In genomic region chr5:168315416-168315990, GRCh38 we compare ENCODE assay signal across 13 cellular contexts. TPM values are rescaled to one million over a fixed set of nuclear protein-coding genes. Genes with fewer than 3 reads are reported as not detected.
DNase-seq lines count a peak whose midpoint lies in the region; ATAC-seq, FAIRE-seq and TF ChIP-seq lines count a peak whose summit lies in the region.
"Had no signal": no experiment of that assay in that cellular context is flagged by ENCODE, and none has a peak within 500 bp of the region (broad histone marks: within the 10 kb centered on the region; RNA-seq: fewer than 3 reads in every experiment).

No MANE protein-coding gene starts in this region.

- in situ Hi-C loops in transverse colon (cut with MboI; ENCODE audit: low pct_ligation_motif_present in 1 of 4, low pct_unique_long_range_greater_than_20kb in 1 of 4, low sequenced_read_pairs in 3 of 4), result no loop called here

- no peak for TF ChIP-seq CTCF in PC-3 (conservative IDR thresholded peaks at IDR 0.05; ENCODE audit: low read depth, low read length)
- TF ChIP-seq CTCF in endodermal cell (conservative IDR thresholded peaks at IDR 0.05), result no peak
- TF ChIP-seq CTCF in transverse colon (IDR thresholded peaks at IDR 0.05), result peak in 1 of 5 experiments; percentile 5
- TF ChIP-seq CTCF in D721Med (IDR thresholded peaks at IDR 0.05; ENCODE audit: insufficient read depth, missing control alignments), result no peak

- no peak overlapping the region for H2AFZ ChIP-seq in PC-3 (ENCODE audit: low read length)

- peaks cover 88% of the 10 kb centered on the region for H3K79me2 ChIP-seq in PC-3 (ENCODE audit: low read length)

- H3K4me3 ChIP-seq in PC-3 (ENCODE audit: low read length), result peak overlapping the region; percentile 22; the same call in 1 of the 2 replicates
- no peak overlapping the region for H3K4me3 ChIP-seq in endodermal cell (ENCODE audit: low read length)
- H3K4me3 ChIP-seq in mucosa of stomach (ENCODE audit: low read length), result no peak overlapping the region
- no peak overlapping the region for H3K4me3 ChIP-seq in transverse colon

- peaks cover 4% of the 10 kb centered on the region for H3F3A ChIP-seq in PC-3 (ENCODE audit: low read length, unreplicated experiment)

- no peak for TF ChIP-seq POLR2A in transverse colon (IDR thresholded peaks at IDR 0.05)

- H3K4me1 ChIP-seq in PC-3 (ENCODE audit: insufficient read depth, low read length) (peaks cover 64% of the 10 kb centered on the region), endodermal cell (ENCODE audit: control insufficient read depth, insufficient read depth, low read length) (peaks cover 12% of the 10 kb centered on the region), mucosa of stomach (ENCODE audit: control insufficient read depth, insufficient read depth, low read length) (peaks cover 54% of the 10 kb centered on the region), transverse colon (peaks cover 5 to 36% (median 27%) of the 10 kb centered on the region in 4 donors)

- no peaks in the 10 kb centered on the region for H3K27me3 Mint-ChIP-seq in endodermal cell (ENCODE audit: insufficient read depth)
- H3K27me3 Mint-ChIP-seq: activated naive CD4-positive, alpha-beta T cell treated with anti-CD3 and anti-CD28 coated beads, Interleukin-2, amount 10 ng/mL, durations not matched to agents 7 days and 5 days had no signal

- H3K36me3 Mint-ChIP-seq in endodermal cell (ENCODE audit: low read depth), result no peaks in the 10 kb centered on the region
- H3K36me3 Mint-ChIP-seq: activated naive CD4-positive, alpha-beta T cell treated with anti-CD3 and anti-CD28 coated beads, Interleukin-2, amount 10 ng/mL, durations not matched to agents 7 days and 5 days; naive thymus-derived CD4-positive, alpha-beta T cell had no signal

- H3K27me3 ChIP-seq in PC-3 (ENCODE audit: low read length), result no peaks in the 10 kb centered on the region
- no peaks in the 10 kb centered on the region for H3K27me3 ChIP-seq in endodermal cell (ENCODE audit: control insufficient read depth, insufficient read depth, low read length, poor library complexity, severe bottlenecking)
- H3K27me3 ChIP-seq in mucosa of stomach (ENCODE audit: control insufficient read depth, insufficient read depth, low read length), result no peaks in the 10 kb centered on the region
- H3K27me3 ChIP-seq in transverse colon, result no peaks in the 10 kb centered on the region

- TF ChIP-seq EP300 in transverse colon (IDR thresholded peaks at IDR 0.05; ENCODE audit: low read depth), result no peak

- no peak for ATAC-seq in PC-3
- ATAC-seq: naive thymus-derived CD4-positive, alpha-beta T cell had no signal

- peaks cover 14% of the 10 kb centered on the region for H3K4me1 Mint-ChIP-seq in endodermal cell
- H3K4me1 Mint-ChIP-seq: activated naive CD4-positive, alpha-beta T cell treated with anti-CD3 and anti-CD28 coated beads, Interleukin-2, amount 10 ng/mL, durations not matched to agents 7 days and 5 days; naive thymus-derived CD4-positive, alpha-beta T cell had no signal

- H4K20me1 ChIP-seq in PC-3 (ENCODE audit: low read length), result no peaks in the 10 kb centered on the region

- no peak for FAIRE-seq in D721Med (lab: Jason Lieb, UNC)
- FAIRE-seq: TTC549 had no signal

- H3K27ac ChIP-seq in PC-3 (ENCODE audit: low read length) (peak overlapping the region; percentile 87), endodermal cell (ENCODE audit: low read depth, low read length) (peak overlapping the region; percentile 59), transverse colon (peak overlapping the region; percentile 68 to 76 (median 75))

- no peaks in the 10 kb centered on the region for H3K9me3 Mint-ChIP-seq in endodermal cell
- H3K9me3 Mint-ChIP-seq: activated naive CD4-positive, alpha-beta T cell treated with anti-CD3 and anti-CD28 coated beads, Interleukin-2, amount 10 ng/mL, durations not matched to agents 7 days and 5 days; naive thymus-derived CD4-positive, alpha-beta T cell had no signal

- H3K4me2 ChIP-seq in PC-3 (ENCODE audit: low read length), result peak overlapping the region; percentile 75

- intact Hi-C loops in PC-3 (cut with micrococcal nuclease), result loop anchor here (2.0 kb wide), 1 partner anchor 21 kb away; no protein-coding TSS in a partner anchor
- intact Hi-C loops in transverse colon (cut with DNase I; ENCODE audit: low total_unique reads), result no loop called here
- intact Hi-C loops in cardiac septum (cut with DNase I), result no loop called here

- H3K4me3 Mint-ChIP-seq in endodermal cell, result no peak overlapping the region
- H3K4me3 Mint-ChIP-seq: activated naive CD4-positive, alpha-beta T cell treated with anti-CD3 and anti-CD28 coated beads, Interleukin-2, amount 10 ng/mL, durations not matched to agents 7 days and 5 days; naive thymus-derived CD4-positive, alpha-beta T cell had no signal

- BruUV-seq in PC-3 (replicated peaks; lab: Mats Ljungman, UMichigan), result no TSS peak

- CTCF ChIA-PET in PC-3 (lab: Charles Lee), result interaction anchor here (0.7 to 1.1 kb wide), 2 partner anchors 10 to 20 kb away, joined by 3 to 5 read pairs; no protein-coding TSS in a partner anchor

- H3K9ac ChIP-seq in PC-3 (ENCODE audit: low read length), result peak overlapping the region; percentile 56
- no peak overlapping the region for H3K9ac ChIP-seq in endodermal cell (ENCODE audit: extremely low read depth, low read length, poor library complexity, severe bottlenecking)
- H3K9ac ChIP-seq in mucosa of stomach (ENCODE audit: low read length), result peak overlapping the region; percentile 62

- DNase-seq in PC-3, result no peak
- DNase-seq in endodermal cell, result peak; percentile 42
- DNase-seq in transverse colon, result no peak
- DNase-seq in T-helper 1 cell, result no peak
- DNase-seq in cardiac septum (ENCODE audit: low spot score), result no peak
- DNase-seq in D721Med (ENCODE audit: insufficient read length, low spot score), result no peak
- DNase-seq in SK-N-DZ (ENCODE audit: low spot score), result no peak
- DNase-seq: activated CD8-positive, alpha-beta memory T cell treated with anti-CD3 and anti-CD28 coated beads for 24 hours; activated naive CD4-positive, alpha-beta T cell treated with anti-CD3 and anti-CD28 coated beads, Interleukin-2, amount 10 ng/mL, durations not matched to agents 7 days and 5 days; naive thymus-derived CD4-positive, alpha-beta T cell; NCI-H446 had no signal

- H3K36me3 ChIP-seq in PC-3 (ENCODE audit: low read depth, low read length), result no peaks in the 10 kb centered on the region
- no peaks in the 10 kb centered on the region for H3K36me3 ChIP-seq in endodermal cell (ENCODE audit: control insufficient read depth, insufficient read depth, low read length)
- H3K36me3 ChIP-seq in mucosa of stomach (ENCODE audit: control insufficient read depth, insufficient read depth, low read length), result no peaks in the 10 kb centered on the region
- no peaks in the 10 kb centered on the region for H3K36me3 ChIP-seq in transverse colon

- no peak overlapping the region for H3K27ac Mint-ChIP-seq in endodermal cell
- H3K27ac Mint-ChIP-seq: activated naive CD4-positive, alpha-beta T cell treated with anti-CD3 and anti-CD28 coated beads, Interleukin-2, amount 10 ng/mL, durations not matched to agents 7 days and 5 days; naive thymus-derived CD4-positive, alpha-beta T cell had no signal

- WGBS in endodermal cell (ENCODE audit: insufficient coverage in 1 of 2, insufficient read length in 1 of 2), 2 experiments, result 78 to 89% methylated on average over 9 to 10 of the region's 10 CpGs
- WGBS in transverse colon (ENCODE audit: low coverage in 1 of 2), 2 donors, result 36 to 72% methylated on average over 3 to 10 of the region's 10 CpGs

- H3K9me2 ChIP-seq in PC-3 (replicated peaks; ENCODE audit: low read length), result no peaks in the 10 kb centered on the region

- H3K9me3 ChIP-seq in PC-3 (ENCODE audit: low read length) (no peaks in the 10 kb centered on the region), endodermal cell (ENCODE audit: control insufficient read depth, low read length) (no peaks in the 10 kb centered on the region), mucosa of stomach (ENCODE audit: control insufficient read depth, low read length) (no peaks in the 10 kb centered on the region), transverse colon (no peaks in the 10 kb centered on the region)

- POLR2A ChIA-PET in PC-3 (lab: Charles Lee; ENCODE audit: unreplicated experiment), result no interaction called here

RNA-seq across cellular contexts. Expression of gene WWC1, which starts 24.1 kb away (rescaled TPM):
- total RNA-seq in PC-3 (2014; rRNA removed) (31.8 and 44.2 TPM in 2 replicates), endodermal cell (10 to 100 TPM; 18.4 to 20.3 TPM), transverse colon (10 to 100 TPM; 10.1 to 34.8 (median 16.8) TPM), cardiac septum (0.51 TPM)
- 27.5 TPM for polyA plus RNA-seq in endodermal cell (2013, experiment 1 of 2)
- 22.0 TPM for polyA plus RNA-seq in endodermal cell (2013, experiment 2 of 2)
- polyA plus RNA-seq in SK-N-DZ (2014; cell fraction: cytosol; rRNA removed), result 9.2 and 15.8 TPM in 2 replicates
- 5.4 and 7.1 TPM in 2 replicates for polyA plus RNA-seq in SK-N-DZ (2014; cell fraction: nucleus; rRNA removed)
